30 cellular contexts compared by ENCODE assay signal in genomic region chr1:203173156-203173555, GRCh38. TPM values are rescaled to one million over a fixed set of nuclear protein-coding genes. Genes with fewer than 3 reads are reported as not detected.
A peak's percentile ranks its signal among the peaks of the same experiment; 100 is the strongest.
DNase-seq lines count a peak whose midpoint lies in the region; ATAC-seq, FAIRE-seq and TF ChIP-seq lines count a peak whose summit lies in the region.
"Had no signal": no experiment of that assay in that cellular context is flagged by ENCODE, and none has a peak within 500 bp of the region (broad histone marks: within the 10 kb centered on the region; RNA-seq: fewer than 3 reads in every experiment).

No MANE protein-coding gene starts in this region.

- H3K9ac ChIP-seq in Karpas-422 (ENCODE audit: low read length) = peak overlapping the region; percentile 74
- H3K9ac ChIP-seq in mesenchymal stem cell (ENCODE audit: low read length) = no peak overlapping the region
- H3K9ac ChIP-seq: neural progenitor cell had no signal

- H3K4me3 ChIP-seq in Karpas-422 (ENCODE audit: low read length) (peak overlapping the region; percentile 58), mesenchymal stem cell (ENCODE audit: insufficient read depth in 1 of 2, low read depth in 1 of 2, low read length in 2 of 2) (no peak overlapping the region), spleen (no peak overlapping the region)
- H3K4me3 ChIP-seq: coronary artery, neural progenitor cell, transverse colon had no signal

- H2BK15ac ChIP-seq in mesenchymal stem cell (ENCODE audit: low read depth, poor library complexity, severe bottlenecking) = no peak overlapping the region

- H3K27ac ChIP-seq in Karpas-422 (ENCODE audit: low read length) (peak overlapping the region; percentile 99), mesenchymal stem cell (ENCODE audit: low read length, poor library complexity, severe bottlenecking) (no peak overlapping the region), spleen (no peak overlapping the region)
- H3K27ac ChIP-seq: 22Rv1, coronary artery, neural progenitor cell, transverse colon had no signal

- FAIRE-seq in H54 (lab: Jason Lieb, UNC) = no peak
- FAIRE-seq: HepG2 had no signal

- no peak overlapping the region for H3K14ac ChIP-seq in mesenchymal stem cell (ENCODE audit: low read length in 2 of 2)

- ATAC-seq in activated T-helper 17 cell treated with anti-CD3 and anti-CD28 coated beads, Interleukin-2, amount 50 U/mL, for 72 hours (replicated peaks) = no peak
- ATAC-seq: activated naive CD8-positive, alpha-beta T cell treated with anti-CD3 and anti-CD28 coated beads, Interleukin-2, amount 50 U/mL, for 24 hours; HepG2; sciatic nerve; T-cell had no signal

- peaks cover 44% of the 10 kb centered on the region for H3K36me3 ChIP-seq in Karpas-422 (ENCODE audit: insufficient read depth, low read length)
- H3K36me3 ChIP-seq in mesenchymal stem cell (ENCODE audit: control insufficient read depth in 1 of 2, insufficient read depth in 2 of 2, low read depth in 1 of 2, low read length in 2 of 2) = peaks cover 0 to 21% of the 10 kb centered on the region in 2 experiments
- H3K36me3 ChIP-seq in spleen = no peaks in the 10 kb centered on the region
- H3K36me3 ChIP-seq: neural progenitor cell, transverse colon had no signal

- no peaks in the 10 kb centered on the region for H3K79me2 ChIP-seq in Karpas-422 (ENCODE audit: low read length)

- TF ChIP-seq POLR2A in spleen (IDR thresholded peaks at IDR 0.05) = no peak
- TF ChIP-seq POLR2A in H54 (IDR thresholded peaks at IDR 0.05; ENCODE audit: low read depth, low read length) = no peak

- H3K18ac ChIP-seq in mesenchymal stem cell (ENCODE audit: low read depth in 1 of 2, low read length in 2 of 2) = no peak overlapping the region

- H4K8ac ChIP-seq in mesenchymal stem cell (ENCODE audit: low read length) = no peak overlapping the region

- WGBS in mesenchymal stem cell = 91% methylated on average over 2 of the region's 2 CpGs
- whole genome bisulfite sequencing in spleen, 5 donors = 50 to 83% (median 79%) methylated on average over 1 to 2 of the region's 2 CpGs

- peaks cover 2% of the 10 kb centered on the region for H3K79me1 ChIP-seq in mesenchymal stem cell (replicated peaks; ENCODE audit: low read length, poor library complexity, severe bottlenecking)

- H3K4me2 ChIP-seq in Karpas-422 (ENCODE audit: low read depth, low read length, poor library complexity, severe bottlenecking) (peak overlapping the region; percentile 89), mesenchymal stem cell (ENCODE audit: low read length, poor library complexity, severe bottlenecking) (no peak overlapping the region)
- H3K4me2 ChIP-seq: neural progenitor cell had no signal

- H3K4me1 ChIP-seq in Karpas-422 (ENCODE audit: low read length) (peaks cover 100% of the 10 kb centered on the region), mesenchymal stem cell (ENCODE audit: control insufficient read depth, insufficient read depth, low read depth, low read length) (peaks cover 44% of the 10 kb centered on the region), spleen (peaks cover 0 to 53% (median 19%) of the 10 kb centered on the region in 6 donors)

- no peaks in the 10 kb centered on the region for H3K9me3 Mint-ChIP-seq in activated T-helper 17 cell treated with anti-CD3 and anti-CD28 coated beads, Interleukin-2, amount 50 U/mL, for 72 hours
- H3K9me3 Mint-ChIP-seq: activated naive CD8-positive, alpha-beta T cell treated with anti-CD3 and anti-CD28 coated beads, Interleukin-2, amount 50 U/mL, for 24 hours; memory B cell; neural progenitor cell; T-cell had no signal

- peaks cover 10% of the 10 kb centered on the region; the same call in 1 of the 2 replicates for H4K20me1 ChIP-seq in Karpas-422 (ENCODE audit: insufficient read depth, low read depth, low read length)

- H3K4ac ChIP-seq in mesenchymal stem cell (ENCODE audit: low read depth in 1 of 2, low read length in 2 of 2) = no peak overlapping the region

- DNase-seq in activated T-cell treated with anti-CD3 and anti-CD28 coated beads, Interleukin-2, amount 50 U/mL, for 1 hour = peak; percentile 10
- no peak for DNase-seq in activated T-cell treated with anti-CD3 and anti-CD28 coated beads, Interleukin-2, amount 50 U/mL, for 48 hours
- DNase-seq in Karpas-422 (peak; percentile 53), mesenchymal stem cell (no peak), spleen (peak; percentile 45), cardiac septum (ENCODE audit: low spot score) (no peak), H54 (ENCODE audit: insufficient read length, low spot score) (no peak)
- DNase-seq: activated CD4-positive, alpha-beta T cell treated with anti-CD3 and anti-CD28 coated beads for 48 hours; activated gamma-delta T cell treated with Interleukin-2 at 50 U/mL for 16 hours; activated naive CD8-positive, alpha-beta T cell treated with anti-CD3 and anti-CD28 coated beads, Interleukin-2, amount 50 U/mL, for 24 hours; caudate nucleus; erythroblast; Kasumi-1; MV-4-11; RPMI8226; stimulated activated CD4-positive, alpha-beta T cell treated with anti-CD3 and anti-CD28 coated beads, Interleukin-15, amount 100 ng/mL, for 24 hours; stimulated activated CD4-positive, alpha-beta T cell treated with anti-CD3 and anti-CD28 coated beads, Interleukin-4, amount 100 ng/mL, for 4 hours; T-cell; transverse colon had no signal

- H3K4me3 Mint-ChIP-seq in activated T-helper 17 cell treated with anti-CD3 and anti-CD28 coated beads, Interleukin-2, amount 50 U/mL, for 72 hours = no peak overlapping the region
- H3K4me3 Mint-ChIP-seq: activated naive CD8-positive, alpha-beta T cell treated with anti-CD3 and anti-CD28 coated beads, Interleukin-2, amount 50 U/mL, for 24 hours; CD14-positive monocyte; memory B cell; T-cell had no signal

- no peak overlapping the region for H3K27ac Mint-ChIP-seq in activated T-helper 17 cell treated with anti-CD3 and anti-CD28 coated beads, Interleukin-2, amount 50 U/mL, for 72 hours
- H3K27ac Mint-ChIP-seq: activated naive CD8-positive, alpha-beta T cell treated with anti-CD3 and anti-CD28 coated beads, Interleukin-2, amount 50 U/mL, for 24 hours; memory B cell; T-cell had no signal

- H3K36me3 Mint-ChIP-seq in activated T-helper 17 cell treated with anti-CD3 and anti-CD28 coated beads, Interleukin-2, amount 50 U/mL, for 72 hours (ENCODE audit: low read depth) = no peaks in the 10 kb centered on the region
- H3K36me3 Mint-ChIP-seq: CD14-positive monocyte, memory B cell, T-cell had no signal

- H3K27me3 ChIP-seq in Karpas-422 (ENCODE audit: low read length) = no peaks in the 10 kb centered on the region
- H3K27me3 ChIP-seq in mesenchymal stem cell (ENCODE audit: control insufficient read depth in 1 of 2, insufficient read depth in 1 of 2, low read length in 2 of 2) = no peaks in the 10 kb centered on the region
- peaks cover 0 to 49% (median 0%) of the 10 kb centered on the region in 7 donors for H3K27me3 ChIP-seq in spleen (replicated peaks in 1 of 7)
- H3K27me3 ChIP-seq: neural progenitor cell, transverse colon had no signal

- H2AFZ ChIP-seq in Karpas-422 (ENCODE audit: low read length) (no peak overlapping the region), mesenchymal stem cell (ENCODE audit: low read depth, low read length) (no peak overlapping the region)
- H2AFZ ChIP-seq: neural progenitor cell had no signal

- intact Hi-C loops in spleen (cut with DNase I; ENCODE audit: low total_unique reads) (no loop called here), cardiac septum (cut with DNase I) (no loop called here)

- no peak overlapping the region for H4K91ac ChIP-seq in mesenchymal stem cell (ENCODE audit: low read length)

- no peaks in the 10 kb centered on the region for H3K9me3 ChIP-seq in Karpas-422 (ENCODE audit: low read length)
- no peaks in the 10 kb centered on the region for H3K9me3 ChIP-seq in mesenchymal stem cell (ENCODE audit: control insufficient read depth, low read length)
- no peaks in the 10 kb centered on the region for H3K9me3 ChIP-seq in spleen
- H3K9me3 ChIP-seq: transverse colon had no signal

- peak in 1 of 11 experiments; percentile 24 for TF ChIP-seq CTCF in spleen (IDR thresholded peaks at IDR 0.05 in 8 of 11, conservative IDR thresholded peaks at IDR 0.05 in 3 of 11)

- H3K9me2 ChIP-seq in Karpas-422 (replicated peaks; ENCODE audit: insufficient read depth, low read length) = no peaks in the 10 kb centered on the region

- no peak overlapping the region for H2BK5ac ChIP-seq in mesenchymal stem cell (ENCODE audit: low read depth, low read length, poor library complexity, severe bottlenecking)

- no peak overlapping the region for H3K23ac ChIP-seq in mesenchymal stem cell (ENCODE audit: low read length in 2 of 2)

- H2AK5ac ChIP-seq in mesenchymal stem cell (ENCODE audit: low read length, severe bottlenecking) = peak overlapping the region; percentile 21

- peak overlapping the region in 1 of 2 experiments; percentile 15 for H2BK12ac ChIP-seq in mesenchymal stem cell (ENCODE audit: low read length in 2 of 2)

- peaks cover 3% of the 10 kb centered on the region for H3K27me3 Mint-ChIP-seq in activated T-helper 17 cell treated with anti-CD3 and anti-CD28 coated beads, Interleukin-2, amount 50 U/mL, for 72 hours

- H2BK120ac ChIP-seq in mesenchymal stem cell (ENCODE audit: low read depth, low read length) = no peak overlapping the region

- no peaks in the 10 kb centered on the region for H3K4me1 Mint-ChIP-seq in activated T-helper 17 cell treated with anti-CD3 and anti-CD28 coated beads, Interleukin-2, amount 50 U/mL, for 72 hours
- H3K4me1 Mint-ChIP-seq: activated naive CD8-positive, alpha-beta T cell treated with anti-CD3 and anti-CD28 coated beads, Interleukin-2, amount 50 U/mL, for 24 hours; T-cell had no signal

RNA-seq across cellular contexts. Expression of gene MYBPH, which starts 2.5 kb away (rescaled TPM):
- total RNA-seq in Karpas-422 (2014; rRNA removed; shearing (Covaris generic); ENCODE audit: low replicate concordance) = 52.4 and 62.2 TPM in 2 replicates
- 0.58 TPM for polyA plus RNA-seq in mesenchymal stem cell (2013, experiment 1 of 2)
- 0.75 TPM for polyA plus RNA-seq in mesenchymal stem cell (2013, experiment 2 of 2)
- total RNA-seq in spleen (1 to 10 TPM in 1 of 7 donors, under 1 TPM in 3, not detected in 3; 0.32 to 2.7 (median 0.74) TPM), cardiac septum (not detected)
- under 1 TPM; 0.09 to 0.23 (median 0.22) TPM for polyA plus RNA-seq in spleen
- not detected for total RNA-seq in activated T-helper 17 cell treated with anti-CD3 and anti-CD28 coated beads, Interleukin-2, amount 50 U/mL, for 72 hours
- total RNA-seq: H4, HepG2, NCI-H460, sciatic nerve, SK-MEL-5, T-cell, transverse colon had no signal
- polyA plus RNA-seq: HepG2 had no signal

RNA-seq across cellular contexts. Expression of gene CHI3L1, which starts 13.3 kb away (rescaled TPM):
- 5.4 and 10.1 TPM in 2 replicates for total RNA-seq in Karpas-422 (2014; rRNA removed; shearing (Covaris generic); ENCODE audit: low replicate concordance)
- polyA plus RNA-seq in mesenchymal stem cell (2013, experiment 1 of 2) = 2.1 TPM
- 2.4 TPM for polyA plus RNA-seq in mesenchymal stem cell (2013, experiment 2 of 2)
- total RNA-seq in spleen = 10 to 100 TPM in 4 of 7 donors, 1 to 10 TPM in 3; 7.1 to 41.2 (median 15.2) TPM
- 10 to 100 TPM in 2 of 3 donors, 1 to 10 TPM in 1; 2.7 to 40.8 (median 15.7) TPM for polyA plus RNA-seq in spleen
- total RNA-seq in activated T-helper 17 cell treated with anti-CD3 and anti-CD28 coated beads, Interleukin-2, amount 50 U/mL, for 72 hours = not detected
- total RNA-seq in cardiac septum = 7.4 TPM
- total RNA-seq: H4, NCI-H460 had no signal

RNA-seq across cellular contexts. Expression of gene ADORA1, which starts 45.6 kb away (rescaled TPM):
- not detected in 2 replicates for total RNA-seq in Karpas-422 (2014; rRNA removed; shearing (Covaris generic); ENCODE audit: low replicate concordance)
- polyA plus RNA-seq in mesenchymal stem cell (2013, experiment 1 of 2) = 8.4 TPM
- 9.3 TPM for polyA plus RNA-seq in mesenchymal stem cell (2013, experiment 2 of 2)
- total RNA-seq in spleen (10 to 100 TPM in 3 of 7 donors, 1 to 10 TPM in 4; 3.7 to 13.5 (median 8.5) TPM), cardiac septum (12.1 TPM)
- polyA plus RNA-seq in spleen = 1 to 10 TPM in 2 of 3 donors, under 1 TPM in 1; 0.37 to 3.2 (median 1.0) TPM
- total RNA-seq in activated T-helper 17 cell treated with anti-CD3 and anti-CD28 coated beads, Interleukin-2, amount 50 U/mL, for 72 hours = not detected
- total RNA-seq: T-cell had no signal
- polyA plus RNA-seq: HepG2 had no signal

RNA-seq across cellular contexts. Expression of gene CHIT1, which starts 56.3 kb away (rescaled TPM):
- total RNA-seq in Karpas-422 (2014; rRNA removed; shearing (Covaris generic); ENCODE audit: low replicate concordance) = 0.89 and 15.2 TPM in 2 replicates
- under 0.01 TPM for polyA plus RNA-seq in mesenchymal stem cell (2013, experiment 1 of 2)
- not detected for polyA plus RNA-seq in mesenchymal stem cell (2013, experiment 2 of 2)
- total RNA-seq in spleen = 10 to 100 TPM in 2 of 7 donors, 1 to 10 TPM in 5; 2.2 to 31.0 (median 7.8) TPM
- 100 to 1,000 TPM in 1 of 3 donors, 1 to 10 TPM in 2; 2.0 to 165 (median 2.2) TPM for polyA plus RNA-seq in spleen
- 1 to 10 TPM; 2.8 to 6.7 TPM for total RNA-seq in activated T-helper 17 cell treated with anti-CD3 and anti-CD28 coated beads, Interleukin-2, amount 50 U/mL, for 72 hours
- not detected for total RNA-seq in cardiac septum
- total RNA-seq: H4, HepG2, NCI-H460, SK-MEL-5 had no signal
- polyA plus RNA-seq: HepG2 had no signal

Comparison
In these comparisons a context has a peak if more than half of its experiments do, and no peak if none do; other contexts are left out.
1. DNase-seq: peak in activated T-cell treated with anti-CD3 and anti-CD28 coated beads, Interleukin-2, amount 50 U/mL, for 1 hour (single experiment), Karpas-422 (single experiment) and spleen (single experiment); none in activated T-cell treated with anti-CD3 and anti-CD28 coated beads, Interleukin-2, amount 50 U/mL, for 48 hours (0 of 2), mesenchymal stem cell (single experiment), cardiac septum (single experiment) and H54 (single experiment).
2. RNA of gene MYBPH, which starts 2.5 kb away (total RNA-seq): 52.4 to 62.2 TPM in Karpas-422; 0.32 to 2.7 TPM in spleen, not detected in cardiac septum (single experiment) and not detected in activated T-helper 17 cell treated with anti-CD3 and anti-CD28 coated beads, Interleukin-2, amount 50 U/mL, for 72 hours; every median in the first group is over 10 times any median in the second.